In the genomic region with DNA sequence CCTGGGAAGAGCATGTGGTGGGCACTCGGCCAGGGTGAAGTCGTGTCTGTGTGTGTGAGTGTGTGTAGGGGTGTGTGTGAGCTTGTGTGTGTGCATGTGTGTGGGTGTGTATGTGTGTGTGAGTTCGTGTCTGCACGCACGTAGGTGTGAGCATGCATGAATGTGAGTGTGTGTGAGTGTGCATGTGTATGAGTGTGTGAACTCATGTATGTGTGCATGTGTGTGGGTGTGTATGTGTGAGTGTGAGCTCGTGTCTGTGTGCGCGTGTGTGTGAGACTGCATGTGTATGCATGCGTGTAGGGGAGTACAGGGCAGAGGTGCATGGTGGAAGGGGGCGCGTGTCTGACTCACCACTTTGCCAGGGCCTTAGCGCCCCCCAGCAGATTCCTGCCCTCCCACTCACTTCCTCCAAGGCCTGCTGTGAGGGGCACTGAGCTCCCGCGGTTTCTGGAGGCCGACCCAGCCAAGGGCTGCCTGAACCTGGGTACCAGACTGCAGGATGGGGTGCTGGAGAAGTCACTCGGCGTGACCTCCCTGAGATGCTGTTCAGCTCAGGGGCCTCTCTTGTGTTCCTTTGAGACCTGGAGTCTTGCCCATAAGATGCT, we compare ENCODE assay signal across 13 cellular contexts. TPM values are rescaled to one million over a fixed set of nuclear protein-coding genes. Genes with fewer than 3 reads are reported as not detected.
DNase-seq lines count a peak whose midpoint lies in the region; ATAC-seq and TF ChIP-seq lines count a peak whose summit lies in the region.
"Had no signal": no experiment of that assay in that cellular context is flagged by ENCODE, and none has a peak within 500 bp of the region (broad histone marks: within the 10 kb centered on the region; RNA-seq: fewer than 3 reads in every experiment).

No MANE protein-coding gene starts in this region.

- no peaks in the 10 kb centered on the region for H4K20me1 ChIP-seq in DND-41 (ENCODE audit: insufficient read depth, low read length)

- POLR2A ChIA-PET in HEK293 (lab: Yijun Ruan, JAX) = no interaction called here
- POLR2A ChIA-PET in naive thymus-derived CD4-positive, alpha-beta T cell (lab: Charles Lee) = interaction anchor here (1.1 to 7.4 kb wide), 8 partner anchors 10 to 57 kb away, joined by 3 to 58 read pairs (median 17); partner anchors contain the start of gene RUNX3
- POLR2A ChIA-PET in GM10248 (lab: Yijun Ruan, JAX) = no interaction called here
- POLR2A ChIA-PET in HEK293T (lab: Yijun Ruan, JAX) = no interaction called here

- TF ChIP-seq CTCF in DND-41 (IDR thresholded peaks at IDR 0.05; ENCODE audit: borderline replicate concordance, extremely low read depth, low read length, poor library complexity, severe bottlenecking) = no peak
- TF ChIP-seq CTCF in HEK293 (tag by site-specific recombination; IDR thresholded peaks at IDR 0.05) = no peak
- no peak for TF ChIP-seq CTCF in GM10248 (IDR thresholded peaks at IDR 0.05; ENCODE audit: control extremely low read depth, extremely low read depth, low read depth, missing control alignments)

- H3K9me3 ChIP-seq in DND-41 (ENCODE audit: insufficient read depth, low read length, severe bottlenecking) (peaks cover 14% of the 10 kb centered on the region), HEK293 (ENCODE audit: control insufficient read depth, insufficient read depth, low read depth, low read length) (no peaks in the 10 kb centered on the region)
- peaks cover 0 to 14% (median 13%) of the 10 kb centered on the region in 3 experiments for H3K9me3 ChIP-seq in naive thymus-derived CD4-positive, alpha-beta T cell (ENCODE audit: control insufficient read depth in 2 of 3, low read length in 3 of 3)

- H2AFZ ChIP-seq in DND-41 (ENCODE audit: low read depth, low read length) = no peak overlapping the region

- CTCF ChIA-PET in HEK293 (lab: Yijun Ruan, JAX) (interaction anchor here (1.2 kb wide), 1 partner anchor 38 kb away, joined by 3 read pairs; no protein-coding TSS in a partner anchor), GM10248 (lab: Yijun Ruan, JAX) (interaction anchor here (0.7 to 5.6 kb wide), 8 partner anchors 12 to 67 kb away, joined by 3 to 28 read pairs (median 6); no protein-coding TSS in a partner anchor), HEK293T (lab: Yijun Ruan, JAX) (no interaction called here)
- CTCF ChIA-PET in naive thymus-derived CD4-positive, alpha-beta T cell (lab: Charles Lee) = interaction anchor here (0.5 to 2.9 kb wide), 8 partner anchors 10 to 556 kb away, joined by 3 to 14 read pairs (median 4); partner anchors contain the start of gene NIPAL3

- peaks cover 26% of the 10 kb centered on the region for H3K9me3 Mint-ChIP-seq in activated T-helper 1 cell treated with anti-CD3 and anti-CD28 coated beads, Interleukin-12 subunit alpha, Interleukin-12 subunit beta, Interleukin-2, Interleukin-4 antibody, amounts not matched to agents 30 ng/mL and 10 ng/mL and 1 ng/mL, durations not matched to agents 14 hours and 24 hours and 36 hours
- peaks cover 7 to 21% (median 16%) of the 10 kb centered on the region in 11 donors for H3K9me3 Mint-ChIP-seq in naive thymus-derived CD4-positive, alpha-beta T cell

- ATAC-seq in DND-41 (ENCODE audit: insufficient read depth, low read depth) (peak; percentile 47), GM21390 (IDR thresholded peaks at IDR 0.05; ENCODE audit: unreplicated experiment) (no peak)
- no peak for ATAC-seq in naive thymus-derived CD4-positive, alpha-beta T cell

- H3K36me3 ChIP-seq in DND-41 (ENCODE audit: insufficient read depth, low read length) = no peaks in the 10 kb centered on the region
- H3K36me3 ChIP-seq in HEK293 (ENCODE audit: control insufficient read depth in 2 of 2, insufficient read depth in 1 of 2, low read length in 2 of 2) = no peaks in the 10 kb centered on the region
- H3K36me3 ChIP-seq in naive thymus-derived CD4-positive, alpha-beta T cell (ENCODE audit: control insufficient read depth in 2 of 3, insufficient read depth in 3 of 3, low read length in 3 of 3) = no peaks in the 10 kb centered on the region
- H3K36me3 ChIP-seq: SJSA1 had no signal

- H3K79me2 ChIP-seq in DND-41 (ENCODE audit: insufficient read depth, low read length) = no peaks in the 10 kb centered on the region

- H3K4me1 Mint-ChIP-seq in activated T-helper 1 cell treated with anti-CD3 and anti-CD28 coated beads, Interleukin-12 subunit alpha, Interleukin-12 subunit beta, Interleukin-2, Interleukin-4 antibody, amounts not matched to agents 30 ng/mL and 10 ng/mL and 1 ng/mL, durations not matched to agents 14 hours and 24 hours and 36 hours (ENCODE audit: low read depth) = peaks cover 77% of the 10 kb centered on the region
- peaks cover 27 to 74% (median 60%) of the 10 kb centered on the region in 7 donors for H3K4me1 Mint-ChIP-seq in naive thymus-derived CD4-positive, alpha-beta T cell

- H3K27ac ChIP-seq in DND-41 (ENCODE audit: low read length) = no peak overlapping the region
- H3K27ac ChIP-seq in HEK293 (ENCODE audit: extremely low read depth, low read depth, low read length) = no peak overlapping the region
- no peak overlapping the region for H3K27ac ChIP-seq in naive thymus-derived CD4-positive, alpha-beta T cell (ENCODE audit: low read depth, low read length)
- H3K27ac ChIP-seq: SJSA1 had no signal

- H3K27me3 Mint-ChIP-seq in activated T-helper 1 cell treated with anti-CD3 and anti-CD28 coated beads, Interleukin-12 subunit alpha, Interleukin-12 subunit beta, Interleukin-2, Interleukin-4 antibody, amounts not matched to agents 30 ng/mL and 10 ng/mL and 1 ng/mL, durations not matched to agents 14 hours and 24 hours and 36 hours (ENCODE audit: insufficient read depth) = no peaks in the 10 kb centered on the region
- no peaks in the 10 kb centered on the region for H3K27me3 Mint-ChIP-seq in naive thymus-derived CD4-positive, alpha-beta T cell

- no peaks in the 10 kb centered on the region for H3K27me3 ChIP-seq in DND-41 (ENCODE audit: insufficient read depth, low read length, poor library complexity)
- no peaks in the 10 kb centered on the region for H3K27me3 ChIP-seq in naive thymus-derived CD4-positive, alpha-beta T cell (ENCODE audit: control insufficient read depth in 2 of 2, insufficient read depth in 2 of 2, low read length in 2 of 2)
- H3K27me3 ChIP-seq: SJSA1 had no signal

- peak overlapping the region; percentile 52 for H3K4me3 Mint-ChIP-seq in activated T-helper 1 cell treated with anti-CD3 and anti-CD28 coated beads, Interleukin-12 subunit alpha, Interleukin-12 subunit beta, Interleukin-2, Interleukin-4 antibody, amounts not matched to agents 30 ng/mL and 10 ng/mL and 1 ng/mL, durations not matched to agents 14 hours and 24 hours and 36 hours
- H3K4me3 Mint-ChIP-seq in naive thymus-derived CD4-positive, alpha-beta T cell = peak overlapping the region in 8 of 10 donors; percentile 27 to 81 (median 58)

- H3K27ac Mint-ChIP-seq in activated T-helper 1 cell treated with anti-CD3 and anti-CD28 coated beads, Interleukin-12 subunit alpha, Interleukin-12 subunit beta, Interleukin-2, Interleukin-4 antibody, amounts not matched to agents 30 ng/mL and 10 ng/mL and 1 ng/mL, durations not matched to agents 14 hours and 24 hours and 36 hours = peak overlapping the region; percentile 74
- H3K27ac Mint-ChIP-seq in naive thymus-derived CD4-positive, alpha-beta T cell = peak overlapping the region; percentile 17 to 85 (median 66)

- no peak for DNase-seq in DND-41
- no peak for DNase-seq in activated T-helper 1 cell treated with anti-CD3 and anti-CD28 coated beads, Interleukin-12 subunit alpha, Interleukin-12 subunit beta, Interleukin-2, Interleukin-4 antibody, amounts not matched to agents 30 ng/mL and 10 ng/mL and 1 ng/mL, durations not matched to agents 14 hours and 24 hours and 36 hours (ENCODE audit: low spot score)
- DNase-seq in naive thymus-derived CD4-positive, alpha-beta T cell = no peak
- no peak for DNase-seq in GM10248 (ENCODE audit: extremely low spot score)
- no peak for DNase-seq in HEK293T (ENCODE audit: extremely low spot score)
- DNase-seq: KG1, NCI-H2081 treated with DMSO at 0.1 percent for 48 hours, right cardiac atrium, substantia nigra had no signal

- H3K36me3 Mint-ChIP-seq in activated T-helper 1 cell treated with anti-CD3 and anti-CD28 coated beads, Interleukin-12 subunit alpha, Interleukin-12 subunit beta, Interleukin-2, Interleukin-4 antibody, amounts not matched to agents 30 ng/mL and 10 ng/mL and 1 ng/mL, durations not matched to agents 14 hours and 24 hours and 36 hours (ENCODE audit: low read depth) = peaks cover 18% of the 10 kb centered on the region
- peaks cover 0 to 27% (median 10%) of the 10 kb centered on the region in 5 donors for H3K36me3 Mint-ChIP-seq in naive thymus-derived CD4-positive, alpha-beta T cell

- intact Hi-C loops in activated T-helper 1 cell treated with anti-CD3 and anti-CD28 coated beads, Interleukin-12 subunit alpha, Interleukin-12 subunit beta, Interleukin-2, Interleukin-4 antibody, amounts not matched to agents 30 ng/mL and 10 ng/mL and 1 ng/mL, durations not matched to agents 14 hours and 24 hours and 36 hours (cut with micrococcal nuclease) = no loop called here
- intact Hi-C loops in naive thymus-derived CD4-positive, alpha-beta T cell (cut with micrococcal nuclease) = loop anchor here in 1 of 2 donors (1.0 to 2.0 kb wide), 2 partner anchors 10 to 22 kb away; no protein-coding TSS in a partner anchor

- H3K4me1 ChIP-seq in DND-41 (ENCODE audit: insufficient read depth, low read length) (peaks cover 3% of the 10 kb centered on the region; the same call in 1 of the 2 replicates), HEK293 (ENCODE audit: control insufficient read depth, insufficient read depth, low read length) (no peaks in the 10 kb centered on the region)
- H3K4me1 ChIP-seq in naive thymus-derived CD4-positive, alpha-beta T cell (ENCODE audit: control insufficient read depth in 2 of 2, insufficient read depth in 2 of 2, low read length in 2 of 2) = peaks cover 16 to 40% of the 10 kb centered on the region in 2 donors

- H3K4me3 ChIP-seq in DND-41 (ENCODE audit: low read depth in 1 of 2, low read length in 2 of 2) (no peak overlapping the region), HEK293 (ENCODE audit: low read depth, low read length) (no peak overlapping the region)
- no peak overlapping the region for H3K4me3 ChIP-seq in naive thymus-derived CD4-positive, alpha-beta T cell (ENCODE audit: low read length)
- H3K4me3 ChIP-seq: SJSA1 had no signal

- H3K9ac ChIP-seq in DND-41 (ENCODE audit: low read depth, low read length) = no peak overlapping the region

- H3K4me2 ChIP-seq in DND-41 (ENCODE audit: insufficient read depth, low read length) = no peak overlapping the region

TF ChIP-seq in HEK293, 187 proteins besides CTCF, POLR2A, EP300 and RAD21 (continues in another document):
- TF ChIP-seq SP2 (tag by site-specific recombination; IDR thresholded peaks at IDR 0.05) = no peak
- no peak for TF ChIP-seq ZSCAN30 (tag by site-specific recombination; IDR thresholded peaks at IDR 0.05)

TF ChIP-seq in HEK293T, 16 proteins besides CTCF, POLR2A, EP300 and RAD21 (continues in another document):
- TF ChIP-seq CTBP1 (IDR thresholded peaks at IDR 0.05; ENCODE audit: borderline replicate concordance) (no peak), L3MBTL2 (conservative IDR thresholded peaks at IDR 0.05) (no peak)

RNA-seq across cellular contexts. Expression of gene RUNX3, which starts 41.0 kb away (rescaled TPM):
- 133 and 140 TPM in 2 replicates for total RNA-seq in activated T-helper 1 cell treated with anti-CD3 and anti-CD28 coated beads, Interleukin-12 subunit alpha, Interleukin-12 subunit beta, Interleukin-2, Interleukin-4 antibody, amounts not matched to agents 30 ng/mL and 10 ng/mL and 1 ng/mL, durations not matched to agents 14 hours and 24 hours and 36 hours
- 100 to 1,000 TPM in 2 of 5 experiments, 10 to 100 TPM in 3; 71.4 to 135 (median 96.9) TPM for total RNA-seq in naive thymus-derived CD4-positive, alpha-beta T cell
- polyA plus RNA-seq in naive thymus-derived CD4-positive, alpha-beta T cell = 10 to 100 TPM; 14.2 to 25.8 TPM
- total RNA-seq: myocyte had no signal
